11 cellular contexts compared by ENCODE assay signal in genomic region chr10:74593470-74593869, GRCh38.
DNase-seq lines count a peak whose midpoint lies in the region; ATAC-seq and TF ChIP-seq lines count a peak whose summit lies in the region.
"Had no signal": no experiment of that assay in that cellular context is flagged by ENCODE, and none has a peak within 500 bp of the region (broad histone marks: within the 10 kb centered on the region; RNA-seq: fewer than 3 reads in every experiment).

No MANE protein-coding gene starts in this region.

- H3K27me3 ChIP-seq in AG04450 (ENCODE audit: control insufficient read depth, insufficient read depth, low read length) = no peaks in the 10 kb centered on the region
- H3K27me3 ChIP-seq in body of pancreas = no peaks in the 10 kb centered on the region
- H3K27me3 ChIP-seq: neutrophil had no signal

- no peaks in the 10 kb centered on the region for H3K27me3 Mint-ChIP-seq in type B pancreatic cell

- H3K4me1 Mint-ChIP-seq in type B pancreatic cell (ENCODE audit: unreplicated experiment) = peaks cover 15% of the 10 kb centered on the region

- H3K36me3 Mint-ChIP-seq in type B pancreatic cell = no peaks in the 10 kb centered on the region

- H3K4me3 ChIP-seq in AG04450 (ENCODE audit: low read depth, low read length) = no peak overlapping the region
- H3K4me3 ChIP-seq in body of pancreas = no peak overlapping the region

- POLR2A ChIA-PET in AG04450 (lab: Yijun Ruan, JAX) = interaction anchor here (0.6 kb wide), 2 partner anchors 156 to 251 kb away, joined by 4 to 11 read pairs; no protein-coding TSS in a partner anchor

- no peak overlapping the region for H3K4me3 Mint-ChIP-seq in type B pancreatic cell

- no peak overlapping the region for H3K27ac Mint-ChIP-seq in type B pancreatic cell

- no peaks in the 10 kb centered on the region for H3K9me3 Mint-ChIP-seq in type B pancreatic cell

- ATAC-seq in body of pancreas = peak; percentile 29
- ATAC-seq in HG02852 (IDR thresholded peaks at IDR 0.05; ENCODE audit: unreplicated experiment) = no peak
- no peak for ATAC-seq in GM19467 (IDR thresholded peaks at IDR 0.05; ENCODE audit: unreplicated experiment)
- ATAC-seq: HCT116 had no signal

- H3K9me3 ChIP-seq in AG04450 (ENCODE audit: control insufficient read depth, insufficient read depth, low read length) = no peaks in the 10 kb centered on the region
- no peaks in the 10 kb centered on the region for H3K9me3 ChIP-seq in body of pancreas
- H3K9me3 ChIP-seq: neutrophil had no signal

- CTCF ChIA-PET in AG04450 (lab: Charles Lee) = interaction anchor here (0.6 kb wide), 1 partner anchor 510 kb away, joined by 8 read pairs; no protein-coding TSS in a partner anchor

- H3K4me1 ChIP-seq in body of pancreas = peaks cover 41% of the 10 kb centered on the region

- H3K27ac ChIP-seq in AG04450 (ENCODE audit: low read depth, low read length) (no peak overlapping the region), body of pancreas (peak overlapping the region in 2 of 4 donors; percentile 40 to 42)
- H3K27ac ChIP-seq: neutrophil had no signal

- 46 to 51% methylated on average over 2 of the region's 2 CpGs for WGBS in body of pancreas, 2 donors

- intact Hi-C loops in body of pancreas (cut with DNase I) = no loop called here

- H3K36me3 ChIP-seq in body of pancreas (replicated peaks in 1 of 2; ENCODE audit: insufficient read depth in 1 of 2, low read depth in 2 of 2) = no peaks in the 10 kb centered on the region

- TF ChIP-seq CTCF in AG04450 (IDR thresholded peaks at IDR 0.05; ENCODE audit: low read depth, low read length) (no peak), body of pancreas (IDR thresholded peaks at IDR 0.05) (no peak), type B pancreatic cell (conservative IDR thresholded peaks at IDR 0.05) (no peak)

- DNase-seq in AG04450 (ENCODE audit: low read depth, low spot score) (peak; percentile 60), HCEC 1CT (peak; percentile 91), body of pancreas (peak in 2 of 4 donors; percentile 17 to 28), left kidney (ENCODE audit: low read depth, low spot score) (peak; percentile 38), type B pancreatic cell (ENCODE audit: extremely low spot score, unreplicated experiment) (no peak), DMS114 treated with DMSO at 0.1 percent for 48 hours (lab: John Stamatoyannopoulos, UW; ENCODE audit: unreplicated experiment) (no peak)
- DNase-seq: NCI-H2081 treated with DMSO at 0.1 percent for 48 hours had no signal

- TF ChIP-seq POLR2A in body of pancreas (IDR thresholded peaks at IDR 0.05) = no peak

Comparison
In these comparisons a context has a peak if more than half of its experiments do, and no peak if none do; other contexts are left out.
1. DNase-seq: peak in AG04450 (single experiment), HCEC 1CT (single experiment) and left kidney (single experiment); none in type B pancreatic cell (single experiment) and DMS114 treated with DMSO at 0.1 percent for 48 hours (single experiment).